In the genomic region with DNA sequence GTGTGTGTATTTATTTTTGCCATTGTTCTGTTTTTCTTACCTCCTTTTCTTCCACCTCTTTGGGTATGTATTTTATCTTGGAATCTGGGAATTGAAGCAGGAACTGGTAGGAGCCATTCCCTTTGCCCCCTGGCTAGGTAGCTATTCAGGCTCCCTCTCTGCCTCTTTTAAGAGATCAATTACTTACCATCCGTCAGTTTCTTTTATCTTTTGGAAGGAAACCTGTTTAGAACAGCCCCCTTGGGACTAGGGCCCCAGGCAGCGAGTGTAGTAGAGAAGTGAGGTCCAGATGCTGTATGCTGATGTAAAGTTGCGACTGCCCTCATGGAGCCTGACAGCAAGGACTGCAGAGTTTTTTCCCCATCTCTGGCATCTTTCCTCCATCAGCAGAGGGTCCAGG, we compare ENCODE assay signal across 2 cellular contexts.
TF ChIP-seq lines count a peak whose summit lies in the region.

No MANE protein-coding gene starts in this region.

TF ChIP-seq in GM23338, 12 proteins besides CTCF, POLR2A, EP300 and RAD21 (continued from another document):
- TF ChIP-seq NANOG (IDR thresholded peaks at IDR 0.05; ENCODE audit: borderline replicate concordance) (no peak), REST (IDR thresholded peaks at IDR 0.05; ENCODE audit: unreplicated experiment) (no peak), EZH2phosphoT487 (IDR thresholded peaks at IDR 0.05; ENCODE audit: unreplicated experiment) (no peak), EZH2 (IDR thresholded peaks at IDR 0.05; ENCODE audit: low read depth, unreplicated experiment) (no peak)
- TF ChIP-seq, protein P1, sequence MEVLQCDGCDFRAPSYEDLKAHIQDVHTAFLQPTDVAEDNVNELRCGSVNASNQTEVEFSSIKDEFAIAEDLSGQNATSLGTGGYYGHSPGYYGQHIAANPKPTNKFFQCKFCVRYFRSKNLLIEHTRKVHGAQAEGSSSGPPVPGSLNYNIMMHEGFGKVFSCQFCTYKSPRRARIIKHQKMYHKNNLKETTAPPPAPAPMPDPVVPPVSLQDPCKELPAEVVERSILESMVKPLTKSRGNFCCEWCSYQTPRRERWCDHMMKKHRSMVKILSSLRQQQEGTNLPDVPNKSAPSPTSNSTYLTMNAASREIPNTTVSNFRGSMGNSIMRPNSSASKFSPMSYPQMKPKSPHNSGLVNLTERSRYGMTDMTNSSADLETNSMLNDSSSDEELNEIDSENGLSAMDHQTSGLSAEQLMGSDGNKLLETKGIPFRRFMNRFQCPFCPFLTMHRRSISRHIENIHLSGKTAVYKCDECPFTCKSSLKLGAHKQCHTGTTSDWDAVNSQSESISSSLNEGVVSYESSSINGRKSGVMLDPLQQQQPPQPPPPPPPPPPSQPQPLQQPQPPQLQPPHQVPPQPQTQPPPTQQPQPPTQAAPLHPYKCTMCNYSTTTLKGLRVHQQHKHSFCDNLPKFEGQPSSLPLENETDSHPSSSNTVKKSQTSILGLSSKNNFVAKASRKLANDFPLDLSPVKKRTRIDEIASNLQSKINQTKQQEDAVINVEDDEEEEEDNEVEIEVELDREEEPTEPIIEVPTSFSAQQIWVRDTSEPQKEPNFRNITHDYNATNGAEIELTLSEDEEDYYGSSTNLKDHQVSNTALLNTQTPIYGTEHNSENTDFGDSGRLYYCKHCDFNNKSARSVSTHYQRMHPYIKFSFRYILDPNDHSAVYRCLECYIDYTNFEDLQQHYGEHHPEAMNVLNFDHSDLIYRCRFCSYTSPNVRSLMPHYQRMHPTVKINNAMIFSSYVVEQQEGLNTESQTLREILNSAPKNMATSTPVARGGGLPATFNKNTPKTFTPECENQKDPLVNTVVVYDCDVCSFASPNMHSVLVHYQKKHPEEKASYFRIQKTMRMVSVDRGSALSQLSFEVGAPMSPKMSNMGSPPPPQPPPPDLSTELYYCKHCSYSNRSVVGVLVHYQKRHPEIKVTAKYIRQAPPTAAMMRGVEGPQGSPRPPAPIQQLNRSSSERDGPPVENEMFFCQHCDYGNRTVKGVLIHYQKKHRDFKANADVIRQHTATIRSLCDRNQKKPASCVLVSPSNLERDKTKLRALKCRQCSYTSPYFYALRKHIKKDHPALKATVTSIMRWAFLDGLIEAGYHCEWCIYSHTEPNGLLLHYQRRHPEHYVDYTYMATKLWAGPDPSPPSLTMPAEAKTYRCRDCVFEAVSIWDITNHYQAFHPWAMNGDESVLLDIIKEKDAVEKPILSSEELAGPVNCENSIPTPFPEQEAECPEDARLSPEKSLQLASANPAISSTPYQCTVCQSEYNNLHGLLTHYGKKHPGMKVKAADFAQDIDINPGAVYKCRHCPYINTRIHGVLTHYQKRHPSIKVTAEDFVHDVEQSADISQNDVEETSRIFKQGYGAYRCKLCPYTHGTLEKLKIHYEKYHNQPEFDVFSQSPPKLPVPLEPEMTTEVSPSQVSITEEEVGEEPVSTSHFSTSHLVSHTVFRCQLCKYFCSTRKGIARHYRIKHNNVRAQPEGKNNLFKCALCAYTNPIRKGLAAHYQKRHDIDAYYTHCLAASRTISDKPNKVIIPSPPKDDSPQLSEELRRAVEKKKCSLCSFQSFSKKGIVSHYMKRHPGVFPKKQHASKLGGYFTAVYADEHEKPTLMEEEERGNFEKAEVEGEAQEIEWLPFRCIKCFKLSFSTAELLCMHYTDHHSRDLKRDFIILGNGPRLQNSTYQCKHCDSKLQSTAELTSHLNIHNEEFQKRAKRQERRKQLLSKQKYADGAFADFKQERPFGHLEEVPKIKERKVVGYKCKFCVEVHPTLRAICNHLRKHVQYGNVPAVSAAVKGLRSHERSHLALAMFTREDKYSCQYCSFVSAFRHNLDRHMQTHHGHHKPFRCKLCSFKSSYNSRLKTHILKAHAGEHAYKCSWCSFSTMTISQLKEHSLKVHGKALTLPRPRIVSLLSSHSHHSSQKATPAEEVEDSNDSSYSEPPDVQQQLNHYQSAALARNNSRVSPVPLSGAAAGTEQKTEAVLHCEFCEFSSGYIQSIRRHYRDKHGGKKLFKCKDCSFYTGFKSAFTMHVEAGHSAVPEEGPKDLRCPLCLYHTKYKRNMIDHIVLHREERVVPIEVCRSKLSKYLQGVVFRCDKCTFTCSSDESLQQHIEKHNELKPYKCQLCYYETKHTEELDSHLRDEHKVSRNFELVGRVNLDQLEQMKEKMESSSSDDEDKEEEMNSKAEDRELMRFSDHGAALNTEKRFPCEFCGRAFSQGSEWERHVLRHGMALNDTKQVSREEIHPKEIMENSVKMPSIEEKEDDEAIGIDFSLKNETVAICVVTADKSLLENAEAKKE (CRISPR knock-in tag; IDR thresholded peaks at IDR 0.05), result no peak
- TF ChIP-seq, protein P2, sequence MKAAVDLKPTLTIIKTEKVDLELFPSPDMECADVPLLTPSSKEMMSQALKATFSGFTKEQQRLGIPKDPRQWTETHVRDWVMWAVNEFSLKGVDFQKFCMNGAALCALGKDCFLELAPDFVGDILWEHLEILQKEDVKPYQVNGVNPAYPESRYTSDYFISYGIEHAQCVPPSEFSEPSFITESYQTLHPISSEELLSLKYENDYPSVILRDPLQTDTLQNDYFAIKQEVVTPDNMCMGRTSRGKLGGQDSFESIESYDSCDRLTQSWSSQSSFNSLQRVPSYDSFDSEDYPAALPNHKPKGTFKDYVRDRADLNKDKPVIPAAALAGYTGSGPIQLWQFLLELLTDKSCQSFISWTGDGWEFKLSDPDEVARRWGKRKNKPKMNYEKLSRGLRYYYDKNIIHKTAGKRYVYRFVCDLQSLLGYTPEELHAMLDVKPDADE (IDR thresholded peaks at IDR 0.05), result no peak

TF ChIP-seq in SK-N-SH, 30 proteins besides CTCF, POLR2A, EP300 and RAD21 (continued from another document):
- TF ChIP-seq PBX3 (IDR thresholded peaks at IDR 0.05), result no peak
